27 cellular contexts compared by ENCODE assay signal in genomic region chr9:131552030-131552429, GRCh38. TPM values are rescaled to one million over a fixed set of nuclear protein-coding genes. Genes with fewer than 3 reads are reported as not detected.
"Had no signal": no experiment of that assay in that cellular context is flagged by ENCODE, and none has a peak within 500 bp of the region (broad histone marks: within the 10 kb centered on the region; RNA-seq: fewer than 3 reads in every experiment).

No MANE protein-coding gene starts in this region.

- H3K36me3 ChIP-seq: left ventricle myocardium inferior, neutrophil, ovary, prostate gland, sigmoid colon, spleen, suprapubic skin, thoracic aorta, tibial artery, upper lobe of right lung had no signal

- H3K4me3 ChIP-seq: hepatocyte, left ventricle myocardium inferior, ovary, prostate gland, sigmoid colon, spleen, suprapubic skin, thoracic aorta, tibial artery, upper lobe of right lung had no signal

- DNase-seq: islet precursor cell; left ventricle myocardium inferior; naive thymus-derived CD8-positive, alpha-beta T cell; occipital lobe; ovary; retina; right cardiac atrium; sigmoid colon; small intestine; spleen; stimulated activated CD4-positive, alpha-beta T cell treated with anti-CD3 and anti-CD28 coated beads, Interleukin-4, amount 100 ng/mL, for 24 hours; stimulated activated naive CD4-positive, alpha-beta T cell; tibial artery; trophoblast cell; upper lobe of right lung had no signal

- H3K9me3 ChIP-seq: left ventricle myocardium inferior, neutrophil, ovary, prostate gland, sigmoid colon, suprapubic skin, thoracic aorta, tibial artery, upper lobe of right lung had no signal

- H3K27ac ChIP-seq: hepatocyte, left ventricle myocardium inferior, neutrophil, ovary, prostate gland, sigmoid colon, spleen, suprapubic skin, thoracic aorta, tibial artery, upper lobe of right lung had no signal

- H3K79me2 ChIP-seq: hepatocyte had no signal

- H3K4me2 ChIP-seq: hepatocyte had no signal

- FAIRE-seq: small intestine, urothelium cell line had no signal

- H3K27me3 ChIP-seq: ovary had no signal

- H3K4me1 ChIP-seq: prostate gland, upper lobe of right lung had no signal

- H2AFZ ChIP-seq: hepatocyte had no signal

- ATAC-seq: naive thymus-derived CD8-positive, alpha-beta T cell; stimulated activated effector memory CD8-positive, alpha-beta T cell treated with anti-CD3 and anti-CD28 coated beads, Interleukin-12 subunit alpha, Interleukin-12 subunit beta, amount 100 ng/mL, for 72 hours; upper lobe of right lung had no signal

RNA-seq across cellular contexts. Expression of gene PRRT1B, which starts 6.7 kb away (rescaled TPM):
- total RNA-seq: kidney epithelial cell; left ventricle myocardium inferior; lower leg skin; lung microvascular endothelial cell; naive thymus-derived CD8-positive, alpha-beta T cell; neural crest cell; occipital lobe; right cardiac atrium; sigmoid colon; spleen; subcutaneous adipose tissue; suprapubic skin; thoracic aorta had no signal
- polyA plus RNA-seq: naive thymus-derived CD8-positive, alpha-beta T cell; ovary; right cardiac atrium; spleen had no signal
